Comparison of ENCODE assay signal across 12 cellular contexts in the genomic region with DNA sequence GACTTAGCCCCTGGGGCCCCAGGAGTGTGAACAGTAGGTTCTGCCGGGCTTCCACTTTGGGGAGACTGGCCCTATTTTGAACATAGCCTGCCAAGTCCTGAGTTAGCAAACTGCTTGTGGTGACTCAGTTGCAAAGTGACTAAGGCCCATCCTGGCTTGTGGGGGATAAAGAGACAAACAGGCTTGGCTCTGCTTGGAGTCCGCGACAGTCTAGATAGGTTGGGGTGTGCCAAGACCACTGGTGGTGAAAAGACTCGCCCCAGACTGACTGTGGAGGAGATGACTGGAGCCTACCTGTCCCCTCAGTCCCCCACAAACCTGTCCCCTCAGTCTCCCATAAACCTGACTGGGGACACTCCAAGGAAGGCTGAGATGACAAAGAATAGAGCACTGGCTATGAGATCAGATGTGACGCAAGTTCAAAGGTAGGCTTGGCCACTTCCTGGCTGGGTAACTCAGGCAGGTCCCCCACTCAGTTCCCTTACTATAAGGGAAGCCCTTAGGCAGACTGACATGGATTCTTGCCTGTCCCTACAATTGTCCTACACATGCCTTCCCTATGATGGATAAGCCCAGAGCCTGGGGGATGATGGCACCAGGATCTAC. TPM values are rescaled to one million over a fixed set of nuclear protein-coding genes. Genes with fewer than 3 reads are reported as not detected.
DNase-seq lines count a peak whose midpoint lies in the region; ATAC-seq, FAIRE-seq and TF ChIP-seq lines count a peak whose summit lies in the region.
"Had no signal": no experiment of that assay in that cellular context is flagged by ENCODE, and none has a peak within 500 bp of the region (broad histone marks: within the 10 kb centered on the region; RNA-seq: fewer than 3 reads in every experiment).

No MANE protein-coding gene starts in this region.

- no peak for TF ChIP-seq EP300 in A549 (IDR thresholded peaks at IDR 0.05)
- TF ChIP-seq EP300 in esophagus muscularis mucosa (IDR thresholded peaks at IDR 0.05): no peak

- intact Hi-C loops in heart right ventricle (cut with DNase I): no loop called here
- intact Hi-C loops in esophagus muscularis mucosa (cut with DNase I): no loop called here

- 61% methylated on average over 4 of the region's 5 CpGs for WGBS in A549 (ENCODE audit: missing lambda C conversion rate)
- WGBS in heart right ventricle, 2 donors: 84 to 89% methylated on average over 5 of the region's 5 CpGs
- 91% methylated on average over 4 of the region's 5 CpGs for WGBS in esophagus muscularis mucosa

- H3K4me1 Mint-ChIP-seq in activated CD4-positive, alpha-beta memory T cell treated with anti-CD3 and anti-CD28 coated beads, Interleukin-2, amount 10 ng/mL, durations not matched to agents 7 days and 5 days: peaks cover 6% of the 10 kb centered on the region

- H3K36me3 Mint-ChIP-seq in activated CD4-positive, alpha-beta memory T cell treated with anti-CD3 and anti-CD28 coated beads, Interleukin-2, amount 10 ng/mL, durations not matched to agents 7 days and 5 days (ENCODE audit: low read depth): peaks cover 4% of the 10 kb centered on the region
- H3K36me3 Mint-ChIP-seq: IgD-negative memory B cell had no signal

- no peaks in the 10 kb centered on the region for H3K36me3 ChIP-seq in heart right ventricle
- H3K36me3 ChIP-seq in esophagus muscularis mucosa: no peaks in the 10 kb centered on the region
- H3K36me3 ChIP-seq: left ventricle myocardium inferior, suprapubic skin had no signal

- no peak overlapping the region for H3K27ac Mint-ChIP-seq in activated CD4-positive, alpha-beta memory T cell treated with anti-CD3 and anti-CD28 coated beads, Interleukin-2, amount 10 ng/mL, durations not matched to agents 7 days and 5 days

- no peak for FAIRE-seq in A549 (lab: Jason Lieb, UNC)

- no peaks in the 10 kb centered on the region for H3K9me3 Mint-ChIP-seq in activated CD4-positive, alpha-beta memory T cell treated with anti-CD3 and anti-CD28 coated beads, Interleukin-2, amount 10 ng/mL, durations not matched to agents 7 days and 5 days

- H3K27me3 ChIP-seq in heart right ventricle (peaks cover 0 to 4% (median 0%) of the 10 kb centered on the region in 7 donors), esophagus muscularis mucosa (no peaks in the 10 kb centered on the region)
- H3K27me3 ChIP-seq: suprapubic skin had no signal

- H3K4me3 Mint-ChIP-seq in activated CD4-positive, alpha-beta memory T cell treated with anti-CD3 and anti-CD28 coated beads, Interleukin-2, amount 10 ng/mL, durations not matched to agents 7 days and 5 days: no peak overlapping the region
- H3K4me3 Mint-ChIP-seq: IgD-negative memory B cell had no signal

- no peak for TF ChIP-seq CTCF in A549 (IDR thresholded peaks at IDR 0.05)
- TF ChIP-seq CTCF in heart right ventricle (IDR thresholded peaks at IDR 0.05): no peak
- no peak for TF ChIP-seq CTCF in esophagus muscularis mucosa (IDR thresholded peaks at IDR 0.05)

- H3K4me1 ChIP-seq in A549: peaks cover 10% of the 10 kb centered on the region; the same call in 2 of the 3 replicates
- peaks cover 0 to 6% (median 2%) of the 10 kb centered on the region in 9 donors for H3K4me1 ChIP-seq in heart right ventricle
- H3K4me1 ChIP-seq in esophagus muscularis mucosa: peaks cover 0 to 3% (median 0%) of the 10 kb centered on the region in 4 donors

- DNase-seq in A549 (ENCODE audit: low read depth in 1 of 2, low spot score in 1 of 2) (peak in 1 of 2 experiments; percentile 22), GM04503 (ENCODE audit: low read depth) (peak; percentile 42), fibroblast of peridontal ligament (ENCODE audit: extremely low read depth) (peak; percentile 27), activated gamma-delta T cell (lab: John Stamatoyannopoulos, UW) (no peak), heart right ventricle (no peak), esophagus muscularis mucosa (ENCODE audit: extremely low spot score) (no peak)
- peak; percentile 28 for DNase-seq in activated CD4-positive, alpha-beta memory T cell treated with anti-CD3 and anti-CD28 coated beads, Interleukin-2, amount 10 ng/mL, durations not matched to agents 7 days and 5 days
- DNase-seq: effector CD4-positive, alpha-beta T cell; left ventricle myocardium inferior had no signal

- H3K4me3 ChIP-seq in A549 (no peak overlapping the region), heart right ventricle (no peak overlapping the region), esophagus muscularis mucosa (no peak overlapping the region)
- H3K4me3 ChIP-seq: left ventricle myocardium inferior, suprapubic skin had no signal

- TF ChIP-seq POLR2A in A549 (IDR thresholded peaks at IDR 0.05; ENCODE audit: low read length) (no peak), esophagus muscularis mucosa (IDR thresholded peaks at IDR 0.05; ENCODE audit: low read depth) (no peak)

- peak; percentile 50 to 76 for ATAC-seq in A549
- no peak for ATAC-seq in HG02870 (IDR thresholded peaks at IDR 0.05; ENCODE audit: unreplicated experiment)
- no peak for ATAC-seq in heart right ventricle

- no peak for TF ChIP-seq RAD21 in A549 (conservative IDR thresholded peaks at IDR 0.05 in 1 of 2, IDR thresholded peaks at IDR 0.05 in 1 of 2)

- H3K27ac ChIP-seq in A549 (peak overlapping the region in 1 of 2 experiments; percentile 49; a peak in 3 of 6 replicates), heart right ventricle (no peak overlapping the region), esophagus muscularis mucosa (replicated peaks in 1 of 4) (no peak overlapping the region)
- H3K27ac ChIP-seq: left ventricle myocardium inferior, suprapubic skin had no signal

- H3K9me3 ChIP-seq in A549 (no peaks in the 10 kb centered on the region), heart right ventricle (peaks cover 0 to 6% (median 0%) of the 10 kb centered on the region in 11 donors), esophagus muscularis mucosa (no peaks in the 10 kb centered on the region)
- H3K9me3 ChIP-seq: left ventricle myocardium inferior, suprapubic skin had no signal

- H3K4me2 ChIP-seq in A549: 0 out of 3 replicates have a peak overlapping the region, but pooled peaks have one; percentile 7

- POLR2A ChIA-PET in A549 (lab: Yijun Ruan, JAX): no interaction called here
- POLR2A ChIA-PET in activated CD4-positive, alpha-beta memory T cell treated with anti-CD3 and anti-CD28 coated beads, Interleukin-2, amount 10 ng/mL, durations not matched to agents 7 days and 5 days (lab: Charles Lee): no interaction called here

- CTCF ChIA-PET in A549 (lab: Yijun Ruan, JAX): interaction anchor here (2.1 to 5.3 kb wide), 3 partner anchors 11 to 18 kb away, joined by 12 to 28 read pairs (median 14); no protein-coding TSS in a partner anchor
- CTCF ChIA-PET in activated CD4-positive, alpha-beta memory T cell treated with anti-CD3 and anti-CD28 coated beads, Interleukin-2, amount 10 ng/mL, durations not matched to agents 7 days and 5 days (lab: Charles Lee): no interaction called here

- H3K27me3 Mint-ChIP-seq in activated CD4-positive, alpha-beta memory T cell treated with anti-CD3 and anti-CD28 coated beads, Interleukin-2, amount 10 ng/mL, durations not matched to agents 7 days and 5 days: peaks cover 33% of the 10 kb centered on the region
- H3K27me3 Mint-ChIP-seq: IgD-negative memory B cell had no signal

TF ChIP-seq in A549, 52 proteins besides CTCF, POLR2A, EP300 and RAD21 (continues in another document):
- TF ChIP-seq CBX8 (IDR thresholded peaks at IDR 0.05): no peak
- TF ChIP-seq GATA3 (IDR thresholded peaks at IDR 0.05; ENCODE audit: borderline replicate concordance): no peak
- no peak for TF ChIP-seq NFE2L2 (conservative IDR thresholded peaks at IDR 0.05; ENCODE audit: low read length)
- TF ChIP-seq, protein P1, sequence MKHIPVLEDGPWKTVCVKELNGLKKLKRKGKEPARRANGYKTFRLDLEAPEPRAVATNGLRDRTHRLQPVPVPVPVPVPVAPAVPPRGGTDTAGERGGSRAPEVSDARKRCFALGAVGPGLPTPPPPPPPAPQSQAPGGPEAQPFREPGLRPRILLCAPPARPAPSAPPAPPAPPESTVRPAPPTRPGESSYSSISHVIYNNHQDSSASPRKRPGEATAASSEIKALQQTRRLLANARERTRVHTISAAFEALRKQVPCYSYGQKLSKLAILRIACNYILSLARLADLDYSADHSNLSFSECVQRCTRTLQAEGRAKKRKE (CRISPR knock-in tag; IDR thresholded peaks at IDR 0.05; ENCODE audit: low read depth): no peak
- TF ChIP-seq RARB (CRISPR knock-in tag; IDR thresholded peaks at IDR 0.05): no peak
- no peak for TF ChIP-seq KDM5A (IDR thresholded peaks at IDR 0.05)
- TF ChIP-seq, protein P2, sequence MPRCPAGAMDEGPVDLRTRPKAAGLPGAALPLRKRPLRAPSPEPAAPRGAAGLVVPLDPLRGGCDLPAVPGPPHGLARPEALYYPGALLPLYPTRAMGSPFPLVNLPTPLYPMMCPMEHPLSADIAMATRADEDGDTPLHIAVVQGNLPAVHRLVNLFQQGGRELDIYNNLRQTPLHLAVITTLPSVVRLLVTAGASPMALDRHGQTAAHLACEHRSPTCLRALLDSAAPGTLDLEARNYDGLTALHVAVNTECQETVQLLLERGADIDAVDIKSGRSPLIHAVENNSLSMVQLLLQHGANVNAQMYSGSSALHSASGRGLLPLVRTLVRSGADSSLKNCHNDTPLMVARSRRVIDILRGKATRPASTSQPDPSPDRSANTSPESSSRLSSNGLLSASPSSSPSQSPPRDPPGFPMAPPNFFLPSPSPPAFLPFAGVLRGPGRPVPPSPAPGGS (IDR thresholded peaks at IDR 0.05): no peak

RNA-seq across cellular contexts. Expression of gene DNASE1L3, which starts 4.3 kb away (rescaled TPM):
- polyA plus RNA-seq in A549 (2011; rRNA removed): 0.19 TPM in 1 of 2 replicates, not detected in the other
- polyA plus RNA-seq in A549 (2012; cell fraction: cytosol; rRNA removed): 0.08 TPM in 1 of 2 replicates, not detected in the other
- polyA plus RNA-seq in A549 (2012; cell fraction: nucleus; rRNA removed): not detected in 2 replicates
- not detected in 3 replicates for polyA plus RNA-seq in A549 (2017; fragmentation: RNase III; extraction: RNeasy Plus Mini Kit Qiagen cat#74134 plus additional on column Dnase treatment)
- 0.49 TPM in 1 of 2 replicates, not detected in the other for polyA minus RNA-seq in A549 (2011; rRNA and poly(A)+ RNA removed)
- total RNA-seq in activated CD4-positive, alpha-beta memory T cell treated with anti-CD3 and anti-CD28 coated beads, Interleukin-2, amount 10 ng/mL, durations not matched to agents 7 days and 5 days: not detected
- 1 to 10 TPM; 1.2 to 4.6 (median 2.4) TPM for total RNA-seq in heart right ventricle
- polyA plus RNA-seq in heart right ventricle: 1 to 10 TPM; 2.3 to 3.1 TPM
- 1 to 10 TPM in 2 of 4 donors, under 1 TPM in 1, not detected in 1; 0.80 to 2.9 (median 2.2) TPM for total RNA-seq in esophagus muscularis mucosa

RNA-seq across cellular contexts. Expression of gene ABHD6, which starts 31.1 kb away (rescaled TPM):
- polyA plus RNA-seq in A549 (2011; rRNA removed) (10.1 and 13.8 TPM in 2 replicates), A549 (2017; fragmentation: RNase III; extraction: RNeasy Plus Mini Kit Qiagen cat#74134 plus additional on column Dnase treatment) (5.7 to 6.6 TPM (median 6.0 TPM) in 3 replicates), heart right ventricle (1 to 10 TPM; 5.5 to 7.0 TPM)
- 7.2 and 8.2 TPM in 2 replicates for polyA plus RNA-seq in A549 (2012; cell fraction: cytosol; rRNA removed)
- 5.9 and 6.0 TPM in 2 replicates for polyA plus RNA-seq in A549 (2012; cell fraction: nucleus; rRNA removed)
- 18.0 and 23.1 TPM in 2 replicates for polyA minus RNA-seq in A549 (2011; rRNA and poly(A)+ RNA removed)
- 1 to 10 TPM; 4.5 to 6.1 TPM for total RNA-seq in activated CD4-positive, alpha-beta memory T cell treated with anti-CD3 and anti-CD28 coated beads, Interleukin-2, amount 10 ng/mL, durations not matched to agents 7 days and 5 days
- total RNA-seq in heart right ventricle (10 to 100 TPM in 2 of 10 donors, 1 to 10 TPM in 8; 3.1 to 11.6 (median 6.3) TPM), esophagus muscularis mucosa (10 to 100 TPM; 13.1 to 20.3 (median 17.9) TPM)

Comparison
In these comparisons a context has a peak if more than half of its experiments do, and no peak if none do; other contexts are left out.
1. ATAC-seq: peak in A549 (2 of 2); none in HG02870 (single experiment) and heart right ventricle (0 of 8).
2. DNase-seq: peak in GM04503 (single experiment), activated CD4-positive, alpha-beta memory T cell treated with anti-CD3 and anti-CD28 coated beads, Interleukin-2, amount 10 ng/mL, durations not matched to agents 7 days and 5 days (single experiment) and fibroblast of peridontal ligament (single experiment); none in activated gamma-delta T cell (single experiment), heart right ventricle (0 of 2) and esophagus muscularis mucosa (single experiment).